In the genomic region with DNA sequence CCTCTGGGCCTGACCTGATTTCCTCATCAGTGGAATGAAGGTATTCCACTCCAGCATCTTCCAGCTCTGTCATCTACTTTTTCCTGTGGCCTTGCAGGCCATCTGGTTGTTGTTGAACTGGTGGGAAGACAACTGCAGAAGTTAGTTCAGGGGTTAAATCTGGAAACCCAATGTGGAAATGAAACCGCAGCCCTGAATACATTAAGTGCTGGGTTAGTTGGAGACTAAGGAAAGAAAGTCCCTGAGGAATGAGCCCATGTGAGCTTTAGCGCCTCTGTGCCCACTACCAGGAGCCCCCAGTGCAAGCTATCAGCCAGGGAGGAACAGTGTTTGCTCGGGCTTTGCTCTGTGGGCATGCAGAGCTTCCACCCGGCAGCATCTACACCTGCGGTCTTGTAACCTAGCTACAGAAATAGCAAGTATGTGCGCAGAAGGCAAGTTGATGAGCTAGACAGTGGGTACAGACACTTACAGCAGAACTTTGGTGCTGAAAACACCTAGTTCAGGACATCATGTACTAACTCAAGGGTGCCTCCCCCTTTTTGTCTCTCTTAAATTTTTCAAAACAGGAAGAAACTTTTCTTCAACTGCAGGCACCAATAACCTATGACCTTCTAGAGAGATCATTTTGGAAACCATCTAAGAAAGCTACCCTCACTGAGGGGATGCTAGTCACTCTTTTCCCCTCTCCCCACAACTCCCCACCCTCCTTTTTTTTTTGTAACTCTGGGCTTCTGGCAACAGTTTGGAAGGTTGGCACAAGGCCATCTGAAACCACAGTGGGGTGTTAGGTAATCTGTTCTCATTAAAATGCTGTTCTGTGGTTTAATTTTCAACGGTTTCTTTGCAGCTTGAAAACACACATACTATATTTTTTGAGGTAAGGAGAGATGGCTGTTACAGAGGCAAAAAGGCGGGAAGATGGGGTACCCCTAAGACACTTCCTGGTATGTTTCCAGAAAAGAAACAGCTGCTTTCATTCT, we compare ENCODE assay signal across 8 cellular contexts. TPM values are rescaled to one million over a fixed set of nuclear protein-coding genes. Genes with fewer than 3 reads are reported as not detected.
A peak's percentile ranks its signal among the peaks of the same experiment; 100 is the strongest.
DNase-seq lines count a peak whose midpoint lies in the region; ATAC-seq and TF ChIP-seq lines count a peak whose summit lies in the region.

No MANE protein-coding gene starts in this region.

- H3K27me3 ChIP-seq in HL-60 (ENCODE audit: insufficient read depth, poor library complexity, severe bottlenecking) = no peaks in the 10 kb centered on the region

- H3K4me3 ChIP-seq in HL-60 (replicated peaks; ENCODE audit: insufficient read depth, low read length) = no peak overlapping the region

- H3K4me1 Mint-ChIP-seq in dendritic cell treated with granulocyte-macrophage colony-stimulating factor and Interleukin-4, amounts not matched to agents 40 ng/mL and 50 ng/mL, for 4 days (ENCODE audit: low read depth) = peaks cover 71% of the 10 kb centered on the region

- peak overlapping the region; percentile 23 for H3K4me3 Mint-ChIP-seq in dendritic cell treated with granulocyte-macrophage colony-stimulating factor and Interleukin-4, amounts not matched to agents 40 ng/mL and 50 ng/mL, for 4 days

- DNase-seq in COLO668 (lab: John Stamatoyannopoulos, UW; ENCODE audit: unreplicated experiment) (peak; percentile 68), HL-60 (ENCODE audit: low read depth in 1 of 2, low spot score in 1 of 2) (peak; percentile 95 to 98), T-helper 22 cell (ENCODE audit: low read depth) (peak; percentile 78), NCI-H2029 (lab: John Stamatoyannopoulos, UW) (no peak), A172 (ENCODE audit: low spot score) (no peak)
- DNase-seq in stimulated activated CD8-positive, alpha-beta memory T cell treated with anti-CD3 and anti-CD28 coated beads, Interleukin-7, amount 100 ng/mL, for 1 hour (ENCODE audit: low read depth in 2 of 2) = peak; percentile 58 to 63

- H3K27me3 Mint-ChIP-seq in dendritic cell treated with granulocyte-macrophage colony-stimulating factor and Interleukin-4, amounts not matched to agents 40 ng/mL and 50 ng/mL, for 4 days = peaks cover 23% of the 10 kb centered on the region

- ATAC-seq in GM21360 (IDR thresholded peaks at IDR 0.05; ENCODE audit: unreplicated experiment) = peak; percentile 33

- H3K36me3 Mint-ChIP-seq in dendritic cell treated with granulocyte-macrophage colony-stimulating factor and Interleukin-4, amounts not matched to agents 40 ng/mL and 50 ng/mL, for 4 days (ENCODE audit: low read depth) = no peaks in the 10 kb centered on the region

- no peak overlapping the region for H3K27ac Mint-ChIP-seq in dendritic cell treated with granulocyte-macrophage colony-stimulating factor and Interleukin-4, amounts not matched to agents 40 ng/mL and 50 ng/mL, for 4 days

- peak overlapping the region; percentile 83 for H3K27ac ChIP-seq in HL-60 (replicated peaks)

- intact Hi-C loops in dendritic cell treated with granulocyte-macrophage colony-stimulating factor and Interleukin-4, amounts not matched to agents 40 ng/mL and 50 ng/mL, for 4 days (cut with micrococcal nuclease) = no loop called here

- H3K9me3 Mint-ChIP-seq in dendritic cell treated with granulocyte-macrophage colony-stimulating factor and Interleukin-4, amounts not matched to agents 40 ng/mL and 50 ng/mL, for 4 days = no peaks in the 10 kb centered on the region

- TF ChIP-seq CTCF in HL-60 (IDR thresholded peaks at IDR 0.05; ENCODE audit: insufficient read depth, low read length) = no peak

RNA-seq across cellular contexts. Expression of a gene that starts 18.3 kb away (rescaled TPM):
- total RNA-seq in A172 (2014; rRNA removed; shearing (Covaris generic)) = 2.8 and 4.3 TPM in 2 replicates

Comparison
In these comparisons a context has a peak if more than half of its experiments do, and no peak if none do; other contexts are left out.
1. DNase-seq: peak in COLO668 (single experiment), HL-60 (2 of 2), T-helper 22 cell (single experiment) and stimulated activated CD8-positive, alpha-beta memory T cell treated with anti-CD3 and anti-CD28 coated beads, Interleukin-7, amount 100 ng/mL, for 1 hour (2 of 2); none in NCI-H2029 (single experiment) and A172 (single experiment).